Comparison of ENCODE assay signal across 8 cellular contexts in genomic region chr2:55511508-55512124, GRCh38. TPM values are rescaled to one million over a fixed set of nuclear protein-coding genes. Genes with fewer than 3 reads are reported as not detected.
DNase-seq lines count a peak whose midpoint lies in the region; ATAC-seq, FAIRE-seq and TF ChIP-seq lines count a peak whose summit lies in the region.

No MANE protein-coding gene starts in this region.

- H3K9me3 ChIP-seq in astrocyte (ENCODE audit: insufficient read depth, low read depth, low read length) (no peaks in the 10 kb centered on the region), mesenchymal stem cell (ENCODE audit: control insufficient read depth, low read length) (no peaks in the 10 kb centered on the region), spleen (no peaks in the 10 kb centered on the region)

- H3K27me3 ChIP-seq in astrocyte (ENCODE audit: insufficient read depth, low read length) (no peaks in the 10 kb centered on the region), mesenchymal stem cell (ENCODE audit: control insufficient read depth in 1 of 2, insufficient read depth in 1 of 2, low read length in 2 of 2) (no peaks in the 10 kb centered on the region), spleen (replicated peaks in 1 of 7) (no peaks in the 10 kb centered on the region)

- H3K4me1 ChIP-seq in astrocyte (ENCODE audit: insufficient read depth, low read length) (no peaks in the 10 kb centered on the region), mesenchymal stem cell (ENCODE audit: control insufficient read depth, insufficient read depth, low read depth, low read length) (no peaks in the 10 kb centered on the region), spleen (no peaks in the 10 kb centered on the region)

- no peak overlapping the region for H3K23ac ChIP-seq in mesenchymal stem cell (ENCODE audit: low read length in 2 of 2)

- FAIRE-seq in astrocyte (lab: Jason Lieb, UNC) = no peak

- H3K36me3 Mint-ChIP-seq in astrocyte (ENCODE audit: low read depth, unreplicated experiment) = no peaks in the 10 kb centered on the region
- no peaks in the 10 kb centered on the region for H3K36me3 Mint-ChIP-seq in T-helper 2 cell treated with Interferon-gamma antibody and Interleukin-4, amounts not matched to agents 5 μg/mL and 100 μg/mL, for 36 hours (ENCODE audit: low read depth)

- H3K36me3 ChIP-seq in astrocyte (ENCODE audit: insufficient read depth, low read length) (no peaks in the 10 kb centered on the region), mesenchymal stem cell (ENCODE audit: control insufficient read depth in 1 of 2, insufficient read depth in 2 of 2, low read depth in 1 of 2, low read length in 2 of 2) (no peaks in the 10 kb centered on the region), spleen (no peaks in the 10 kb centered on the region)

- no peak overlapping the region for H3K4me3 Mint-ChIP-seq in astrocyte (ENCODE audit: unreplicated experiment)
- H3K4me3 Mint-ChIP-seq in T-helper 2 cell treated with Interferon-gamma antibody and Interleukin-4, amounts not matched to agents 5 μg/mL and 100 μg/mL, for 36 hours = no peak overlapping the region

- H2BK120ac ChIP-seq in mesenchymal stem cell (ENCODE audit: low read depth, low read length) = no peak overlapping the region

- H2BK15ac ChIP-seq in mesenchymal stem cell (ENCODE audit: low read depth, poor library complexity, severe bottlenecking) = no peak overlapping the region

- no peaks in the 10 kb centered on the region for H3K79me1 ChIP-seq in mesenchymal stem cell (replicated peaks; ENCODE audit: low read length, poor library complexity, severe bottlenecking)

- WGBS in mesenchymal stem cell = 28% methylated on average over 2 of the region's 7 CpGs
- 44 to 50% (median 45%) methylated on average over 7 of the region's 7 CpGs for WGBS in spleen, 5 donors

- H4K8ac ChIP-seq in mesenchymal stem cell (ENCODE audit: low read length) = no peak overlapping the region

- H3K27ac ChIP-seq in astrocyte (ENCODE audit: low read depth, low read length) = no peak overlapping the region
- H3K27ac ChIP-seq in mesenchymal stem cell (ENCODE audit: low read length, poor library complexity, severe bottlenecking) = no peak overlapping the region
- H3K27ac ChIP-seq in spleen = no peak overlapping the region

- no peak for TF ChIP-seq POLR2A in spleen (IDR thresholded peaks at IDR 0.05)

- H3K27me3 Mint-ChIP-seq in astrocyte (ENCODE audit: low read depth, unreplicated experiment) = no peaks in the 10 kb centered on the region
- peaks cover 5% of the 10 kb centered on the region for H3K27me3 Mint-ChIP-seq in T-helper 2 cell treated with Interferon-gamma antibody and Interleukin-4, amounts not matched to agents 5 μg/mL and 100 μg/mL, for 36 hours (ENCODE audit: low read depth)

- H4K91ac ChIP-seq in mesenchymal stem cell (ENCODE audit: low read length) = no peak overlapping the region

- H3K9ac ChIP-seq in astrocyte (ENCODE audit: low read length) (no peak overlapping the region), mesenchymal stem cell (ENCODE audit: low read length) (no peak overlapping the region)

- H2AK5ac ChIP-seq in mesenchymal stem cell (ENCODE audit: low read length, severe bottlenecking) = no peak overlapping the region

- H3K4ac ChIP-seq in mesenchymal stem cell (ENCODE audit: low read depth in 1 of 2, low read length in 2 of 2) = no peak overlapping the region

- DNase-seq in DMS53 treated with DMSO at 0.1 percent for 48 hours (lab: John Stamatoyannopoulos, UW; ENCODE audit: unreplicated experiment) (peak; percentile 45), NCI-H1092 (lab: John Stamatoyannopoulos, UW) (peak; percentile 3), astrocyte (ENCODE audit: low read depth) (no peak), mesenchymal stem cell (peak; percentile 63), spleen (no peak)
- no peak for DNase-seq in activated CD4-positive, alpha-beta T cell treated with anti-CD3 and anti-CD28 coated beads for 1 hour
- no peak for DNase-seq in T-helper 2 cell treated with Interferon-gamma antibody and Interleukin-4, amounts not matched to agents 5 μg/mL and 100 μg/mL, for 36 hours (ENCODE audit: low spot score)

- no peaks in the 10 kb centered on the region for H3K79me2 ChIP-seq in astrocyte (ENCODE audit: insufficient read depth, low read length)

- no peak for ATAC-seq in HG03045 (IDR thresholded peaks at IDR 0.05; ENCODE audit: unreplicated experiment)

- no peak overlapping the region for H2BK12ac ChIP-seq in mesenchymal stem cell (ENCODE audit: low read length in 2 of 2)

- H2AFZ ChIP-seq in astrocyte (ENCODE audit: low read depth, low read length) (no peak overlapping the region), mesenchymal stem cell (ENCODE audit: low read depth, low read length) (no peak overlapping the region)

- intact Hi-C loops in spleen (cut with DNase I; ENCODE audit: low total_unique reads) = loop anchor here (10.0 kb wide), 1 partner anchor 87 kb away; no protein-coding TSS in a partner anchor

- no peak overlapping the region for H2BK5ac ChIP-seq in mesenchymal stem cell (ENCODE audit: low read depth, low read length, poor library complexity, severe bottlenecking)

- H3K27ac Mint-ChIP-seq in astrocyte (ENCODE audit: unreplicated experiment) = no peak overlapping the region
- no peak overlapping the region for H3K27ac Mint-ChIP-seq in T-helper 2 cell treated with Interferon-gamma antibody and Interleukin-4, amounts not matched to agents 5 μg/mL and 100 μg/mL, for 36 hours

- H3K14ac ChIP-seq in mesenchymal stem cell (ENCODE audit: low read length in 2 of 2) = no peak overlapping the region

- H3K4me1 Mint-ChIP-seq in astrocyte (ENCODE audit: low read depth, unreplicated experiment) = peaks cover 2% of the 10 kb centered on the region
- no peaks in the 10 kb centered on the region for H3K4me1 Mint-ChIP-seq in T-helper 2 cell treated with Interferon-gamma antibody and Interleukin-4, amounts not matched to agents 5 μg/mL and 100 μg/mL, for 36 hours (ENCODE audit: low read depth)

- TF ChIP-seq CTCF in astrocyte (IDR thresholded peaks at IDR 0.05; ENCODE audit: insufficient read depth, low read depth, low read length) (peak; percentile 51), spleen (IDR thresholded peaks at IDR 0.05 in 8 of 11, conservative IDR thresholded peaks at IDR 0.05 in 3 of 11) (no peak)

- H3K4me3 ChIP-seq in astrocyte (ENCODE audit: insufficient read depth, low read depth, low read length) (no peak overlapping the region), mesenchymal stem cell (ENCODE audit: insufficient read depth in 1 of 2, low read depth in 1 of 2, low read length in 2 of 2) (no peak overlapping the region), spleen (no peak overlapping the region)

- no peak overlapping the region for H3K18ac ChIP-seq in mesenchymal stem cell (ENCODE audit: low read depth in 1 of 2, low read length in 2 of 2)

- H3K4me2 ChIP-seq in astrocyte (ENCODE audit: low read length) = no peak overlapping the region
- no peak overlapping the region for H3K4me2 ChIP-seq in mesenchymal stem cell (ENCODE audit: low read length, poor library complexity, severe bottlenecking)

- H3K9me3 Mint-ChIP-seq in astrocyte (ENCODE audit: unreplicated experiment) = no peaks in the 10 kb centered on the region
- H3K9me3 Mint-ChIP-seq in T-helper 2 cell treated with Interferon-gamma antibody and Interleukin-4, amounts not matched to agents 5 μg/mL and 100 μg/mL, for 36 hours = no peaks in the 10 kb centered on the region

- no peaks in the 10 kb centered on the region for H4K20me1 ChIP-seq in astrocyte (ENCODE audit: insufficient read depth, low read length)

RNA-seq across cellular contexts. Expression of gene CFAP36, which starts 7.9 kb away (rescaled TPM):
- total RNA-seq in astrocyte (23.6 and 28.5 TPM in 2 replicates), spleen (10 to 100 TPM in 5 of 7 donors, 1 to 10 TPM in 2; 6.7 to 21.7 (median 15.6) TPM)
- 39.0 TPM for polyA plus RNA-seq in mesenchymal stem cell (2013, experiment 1 of 2)
- polyA plus RNA-seq in mesenchymal stem cell (2013, experiment 2 of 2) = 38.3 TPM
- polyA plus RNA-seq in spleen = 10 to 100 TPM; 23.8 to 34.8 (median 25.0) TPM

Comparison
In these comparisons a context has a peak if more than half of its experiments do, and no peak if none do; other contexts are left out.
1. DNase-seq: peak in DMS53 treated with DMSO at 0.1 percent for 48 hours (single experiment), NCI-H1092 (single experiment) and mesenchymal stem cell (single experiment); none in astrocyte (single experiment), activated CD4-positive, alpha-beta T cell treated with anti-CD3 and anti-CD28 coated beads for 1 hour (single experiment), T-helper 2 cell treated with Interferon-gamma antibody and Interleukin-4, amounts not matched to agents 5 μg/mL and 100 μg/mL, for 36 hours (single experiment) and spleen (single experiment).